ENCODE assay signal across 8 cellular contexts in the genomic region with DNA sequence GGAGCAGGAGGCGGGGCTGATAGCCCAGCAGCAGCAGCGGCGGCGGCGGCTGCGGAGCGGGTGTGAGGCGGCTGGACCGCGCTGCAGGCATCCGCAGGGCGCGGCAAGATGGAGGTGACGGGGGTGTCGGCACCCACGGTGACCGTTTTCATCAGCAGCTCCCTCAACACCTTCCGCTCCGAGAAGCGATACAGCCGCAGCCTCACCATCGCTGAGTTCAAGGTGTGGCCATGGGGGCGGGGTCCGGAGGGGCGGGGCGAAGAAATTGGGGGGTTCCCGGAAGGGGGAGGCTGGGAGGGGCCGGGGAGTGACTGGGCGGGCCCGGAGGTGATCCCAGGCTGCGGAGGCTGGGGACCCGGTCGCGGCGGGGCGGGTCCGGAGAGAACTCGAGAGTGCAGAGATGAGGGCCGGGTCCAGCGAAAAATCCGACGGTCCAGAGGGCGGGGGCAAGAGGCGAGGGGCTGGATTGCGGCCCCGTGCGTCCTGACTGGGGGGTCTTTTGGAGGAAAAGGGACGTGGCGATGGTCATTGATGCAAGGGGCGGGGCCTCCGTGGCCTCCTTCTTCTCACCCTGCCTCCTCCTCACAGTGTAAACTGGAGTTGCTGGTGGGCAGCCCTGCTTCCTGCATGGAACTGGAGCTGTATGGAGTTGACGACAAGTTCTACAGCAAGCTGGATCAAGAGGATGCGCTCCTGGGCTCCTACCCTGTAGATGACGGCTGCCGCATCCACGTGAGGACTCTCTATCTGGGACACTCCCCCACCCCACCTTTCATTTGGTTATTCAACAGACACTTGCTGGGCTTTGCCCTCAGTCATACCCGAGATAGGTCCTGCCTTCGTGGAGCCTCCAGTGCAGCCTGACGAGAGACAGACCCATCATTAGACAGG. TPM values are rescaled to one million over a fixed set of nuclear protein-coding genes. Genes with fewer than 3 reads are reported as not detected.
DNase-seq lines count a peak whose midpoint lies in the region; ATAC-seq and TF ChIP-seq lines count a peak whose summit lies in the region.

A gene with protein sequence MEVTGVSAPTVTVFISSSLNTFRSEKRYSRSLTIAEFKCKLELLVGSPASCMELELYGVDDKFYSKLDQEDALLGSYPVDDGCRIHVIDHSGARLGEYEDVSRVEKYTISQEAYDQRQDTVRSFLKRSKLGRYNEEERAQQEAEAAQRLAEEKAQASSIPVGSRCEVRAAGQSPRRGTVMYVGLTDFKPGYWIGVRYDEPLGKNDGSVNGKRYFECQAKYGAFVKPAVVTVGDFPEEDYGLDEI (plus strand): TSS at position 16 of the 891 bp plus-strand sequence. CDS start 93 bp downstream, at position 109.

- peaks cover 45 to 58% (median 51%) of the 10 kb centered on the region in 10 experiments for H3K4me1 ChIP-seq in BLaER1 treated with 17β-estradiol and CSF1 and Interleukin-3, amounts not matched to agents 10 nM and 100 nM
- peaks cover 21% of the 10 kb centered on the region for H3K4me1 ChIP-seq in Loucy (ENCODE audit: insufficient read depth, low read length, poor library complexity, severe bottlenecking)

- DNase-seq in activated CD4-positive, alpha-beta T cell treated with anti-CD3 and anti-CD28 coated beads for 1 hour, result peak; percentile 80
- peak; percentile 20 to 32 for DNase-seq in lung microvascular endothelial cell (ENCODE audit: low read depth in 2 of 2)
- peak; percentile 78 to 80 for DNase-seq in stimulated activated CD8-positive, alpha-beta memory T cell treated with anti-CD3 and anti-CD28 coated beads, Interleukin-15, amount 100 ng/mL, for 4 hours (ENCODE audit: low read depth in 2 of 2)
- no peak for DNase-seq in HK-2 (ENCODE audit: unreplicated experiment)

- TF ChIP-seq CTCF in Loucy (conservative IDR thresholded peaks at IDR 0.05; ENCODE audit: low read length), result no peak

- no peaks in the 10 kb centered on the region for H3K27me3 ChIP-seq in BLaER1 treated with 17β-estradiol and CSF1 and Interleukin-3, amounts not matched to agents 10 nM and 100 nM
- no peaks in the 10 kb centered on the region for H3K27me3 ChIP-seq in Loucy (ENCODE audit: insufficient read depth, low read length, poor library complexity, severe bottlenecking)

- ATAC-seq in GM19438 (IDR thresholded peaks at IDR 0.05; ENCODE audit: low read depth, unreplicated experiment), result peak; percentile 28

- H3K4me3 ChIP-seq in BLaER1 treated with 17β-estradiol and CSF1 and Interleukin-3, amounts not matched to agents 10 nM and 100 nM, result peak within 1 kb of the TSS; percentile 81 to 95 (median 86)
- peak within 1 kb of the TSS; percentile 90 for H3K4me3 ChIP-seq in Loucy (ENCODE audit: low read length, poor library complexity, severe bottlenecking)

- H3K36me3 ChIP-seq in BLaER1 treated with 17β-estradiol and CSF1 and Interleukin-3, amounts not matched to agents 10 nM and 100 nM, result peaks cover 56 to 77% (median 73%) of the 10 kb centered on the region in 11 experiments
- no peaks in the 10 kb centered on the region for H3K36me3 ChIP-seq in Loucy (ENCODE audit: insufficient read depth, low read length)

- H3F3A ChIP-seq in Loucy (ENCODE audit: low read depth), result no peaks in the 10 kb centered on the region

- peak within 1 kb of the TSS; percentile 82 to 92 (median 87) for H3K9ac ChIP-seq in BLaER1 treated with 17β-estradiol and CSF1 and Interleukin-3, amounts not matched to agents 10 nM and 100 nM
- peak within 1 kb of the TSS; percentile 88 for H3K9ac ChIP-seq in Loucy (ENCODE audit: low read depth, low read length, poor library complexity, severe bottlenecking)

- H3K79me2 ChIP-seq in Loucy (ENCODE audit: insufficient read depth, low read length), result peaks cover 40% of the 10 kb centered on the region

- no peaks in the 10 kb centered on the region for H3K9me3 ChIP-seq in BLaER1 treated with 17β-estradiol and CSF1 and Interleukin-3, amounts not matched to agents 10 nM and 100 nM (replicated peaks in 1 of 11)
- no peaks in the 10 kb centered on the region for H3K9me3 ChIP-seq in Loucy (ENCODE audit: insufficient read depth, low read depth, low read length)

- H2AFZ ChIP-seq in Loucy (ENCODE audit: low read length), result peak within 1 kb of the TSS; percentile 94

- H4K20me1 ChIP-seq in BLaER1 treated with 17β-estradiol and CSF1 and Interleukin-3, amounts not matched to agents 10 nM and 100 nM, result peaks cover 0 to 70% (median 34%) of the 10 kb centered on the region in 11 experiments; a peak in 16 of 22 replicates
- peaks cover 11% of the 10 kb centered on the region for H4K20me1 ChIP-seq in Loucy (ENCODE audit: insufficient read depth, low read length, poor library complexity, severe bottlenecking)

- H3K27ac ChIP-seq in BLaER1 treated with 17β-estradiol and CSF1 and Interleukin-3, amounts not matched to agents 10 nM and 100 nM, result peak within 1 kb of the TSS; percentile 65 to 86 (median 79)
- H3K27ac ChIP-seq in cingulate gyrus (ENCODE audit: low read depth, low read length), result peak within 1 kb of the TSS; percentile 95

- H3K4me2 ChIP-seq in BLaER1 treated with 17β-estradiol and CSF1 and Interleukin-3, amounts not matched to agents 10 nM and 100 nM, result peak within 1 kb of the TSS; percentile 89 to 100 (median 98)
- peak within 1 kb of the TSS; percentile 97 for H3K4me2 ChIP-seq in Loucy (ENCODE audit: low read depth, low read length, poor library complexity, severe bottlenecking)

- H3K9me2 ChIP-seq in Loucy (replicated peaks; ENCODE audit: low read depth, low read length), result no peaks in the 10 kb centered on the region

RNA-seq across cellular contexts. Expression of the gene that starts here (rescaled TPM):
- total RNA-seq in lung microvascular endothelial cell, result 140 and 181 TPM in 2 replicates
